ENCODE assay signal across 15 cellular contexts in the genomic region with DNA sequence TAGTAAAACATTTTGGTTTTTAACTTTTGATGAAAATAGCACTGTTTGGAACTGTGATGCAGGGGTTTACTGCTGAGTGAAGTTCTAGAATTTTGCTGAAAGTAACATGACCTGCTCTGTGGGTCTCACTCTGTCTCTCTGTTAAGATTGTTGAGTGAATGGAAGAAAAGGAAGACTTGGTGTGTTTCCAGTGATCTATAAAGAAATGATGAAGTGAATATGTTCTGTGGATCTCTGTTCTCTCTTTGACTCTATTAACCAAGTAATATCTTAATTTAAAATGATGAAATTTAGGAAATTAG.
DNase-seq lines count a peak whose midpoint lies in the region; ATAC-seq and TF ChIP-seq lines count a peak whose summit lies in the region.
"Had no signal": no experiment of that assay in that cellular context is flagged by ENCODE, and none has a peak within 500 bp of the region (broad histone marks: within the 10 kb centered on the region; RNA-seq: fewer than 3 reads in every experiment).

No MANE protein-coding gene starts in this region.

- DNase-seq in activated naive CD4-positive, alpha-beta T cell treated with anti-CD3 and anti-CD28 coated beads for 36 hours = no peak
- no peak for DNase-seq in activated naive CD4-positive, alpha-beta T cell treated with anti-CD3 and anti-CD28 coated beads, Interleukin-2, amount 10 ng/mL, durations not matched to agents 7 days and 5 days
- DNase-seq in GM23338 (ENCODE audit: low spot score) = no peak
- no peak for DNase-seq in naive thymus-derived CD8-positive, alpha-beta T cell
- no peak for DNase-seq in ACHN
- DNase-seq: C1 segment of cervical spinal cord, COR-L47, IMR-90, NCI-H1436 treated with DMSO at 0.1 percent for 48 hours, NCI-H2227 treated with DMSO at 0.1 percent for 48 hours, NCI-H524 treated with DMSO at 0.1 percent for 48 hours, SJCRH30 had no signal

- H3F3A ChIP-seq in GM23338 (replicated peaks; ENCODE audit: low read depth) = no peaks in the 10 kb centered on the region
- H3F3A ChIP-seq in SU-DHL-6 (ENCODE audit: insufficient read depth) = peaks cover 41% of the 10 kb centered on the region

- CTCF ChIA-PET in activated naive CD4-positive, alpha-beta T cell treated with anti-CD3 and anti-CD28 coated beads for 36 hours (lab: Charles Lee) = no interaction called here
- CTCF ChIA-PET in activated naive CD4-positive, alpha-beta T cell treated with anti-CD3 and anti-CD28 coated beads, Interleukin-2, amount 10 ng/mL, durations not matched to agents 7 days and 5 days (lab: Charles Lee) = no interaction called here

- no peaks in the 10 kb centered on the region for H4K20me1 ChIP-seq in GM23338 (replicated peaks; ENCODE audit: insufficient read depth)
- no peaks in the 10 kb centered on the region for H4K20me1 ChIP-seq in SU-DHL-6 (ENCODE audit: low read depth, low read length)

- H3K79me2 ChIP-seq in GM23338 (replicated peaks; ENCODE audit: insufficient read depth) = no peaks in the 10 kb centered on the region
- H3K79me2 ChIP-seq in SU-DHL-6 (ENCODE audit: insufficient read depth, low read length) = peaks cover 97% of the 10 kb centered on the region

- H3K4me2 ChIP-seq in GM23338 = peak overlapping the region; percentile 25; the same call in 1 of the 2 replicates
- peak overlapping the region; percentile 82 for H3K4me2 ChIP-seq in SU-DHL-6 (ENCODE audit: low read depth, low read length, poor library complexity, severe bottlenecking)

- no peak overlapping the region for H2AFZ ChIP-seq in GM23338
- no peak overlapping the region for H2AFZ ChIP-seq in SU-DHL-6 (ENCODE audit: low read depth, low read length, severe bottlenecking)

- no peaks in the 10 kb centered on the region for H3K9me3 ChIP-seq in SU-DHL-6 (ENCODE audit: insufficient read depth, low read length)
- H3K9me3 ChIP-seq: SJCRH30 had no signal

- no peak overlapping the region for H3K4me3 Mint-ChIP-seq in activated naive CD4-positive, alpha-beta T cell treated with anti-CD3 and anti-CD28 coated beads for 36 hours
- no peak overlapping the region for H3K4me3 Mint-ChIP-seq in activated naive CD4-positive, alpha-beta T cell treated with anti-CD3 and anti-CD28 coated beads, Interleukin-2, amount 10 ng/mL, durations not matched to agents 7 days and 5 days
- H3K4me3 Mint-ChIP-seq in GM23338 = no peak overlapping the region
- H3K4me3 Mint-ChIP-seq in naive thymus-derived CD8-positive, alpha-beta T cell = peak overlapping the region in 4 of 10 donors; percentile 8 to 66 (median 18)

- H3K36me3 ChIP-seq in GM23338 (ENCODE audit: insufficient read depth) = no peaks in the 10 kb centered on the region
- H3K36me3 ChIP-seq in SU-DHL-6 (ENCODE audit: low read length) = 0 out of 2 replicates have a peak, but pooled peaks cover 6% of the 10 kb centered on the region
- H3K36me3 ChIP-seq: SJCRH30 had no signal

- H3K4me1 ChIP-seq in GM23338 (ENCODE audit: insufficient read depth) = peaks cover 31% of the 10 kb centered on the region

- peaks cover 69% of the 10 kb centered on the region for H3K4me1 Mint-ChIP-seq in activated naive CD4-positive, alpha-beta T cell treated with anti-CD3 and anti-CD28 coated beads for 36 hours (ENCODE audit: low read depth)
- H3K4me1 Mint-ChIP-seq in activated naive CD4-positive, alpha-beta T cell treated with anti-CD3 and anti-CD28 coated beads, Interleukin-2, amount 10 ng/mL, durations not matched to agents 7 days and 5 days = peaks cover 27% of the 10 kb centered on the region
- H3K4me1 Mint-ChIP-seq in GM23338 = peaks cover 48% of the 10 kb centered on the region
- H3K4me1 Mint-ChIP-seq in naive thymus-derived CD8-positive, alpha-beta T cell = peaks cover 33 to 85% (median 72%) of the 10 kb centered on the region in 4 donors

- TF ChIP-seq CTCF in GM23338 (conservative IDR thresholded peaks at IDR 0.05; ENCODE audit: low read depth in 2 of 2) = no peak
- no peak for TF ChIP-seq CTCF in SU-DHL-6 (IDR thresholded peaks at IDR 0.05; ENCODE audit: insufficient read depth, low read length, poor library complexity, severe bottlenecking)

- H3K9me3 Mint-ChIP-seq in activated naive CD4-positive, alpha-beta T cell treated with anti-CD3 and anti-CD28 coated beads for 36 hours = no peaks in the 10 kb centered on the region
- peaks cover 3% of the 10 kb centered on the region for H3K9me3 Mint-ChIP-seq in activated naive CD4-positive, alpha-beta T cell treated with anti-CD3 and anti-CD28 coated beads, Interleukin-2, amount 10 ng/mL, durations not matched to agents 7 days and 5 days
- H3K9me3 Mint-ChIP-seq in GM23338 = no peaks in the 10 kb centered on the region
- peaks cover 0 to 2% (median 0%) of the 10 kb centered on the region in 9 donors for H3K9me3 Mint-ChIP-seq in naive thymus-derived CD8-positive, alpha-beta T cell

- H3K9ac ChIP-seq in SU-DHL-6 (ENCODE audit: low read length) = peak overlapping the region; percentile 63; the same call in 1 of the 2 replicates

- H3K27me3 ChIP-seq in GM23338 (ENCODE audit: insufficient read depth) (no peaks in the 10 kb centered on the region), SU-DHL-6 (ENCODE audit: low read length) (no peaks in the 10 kb centered on the region)
- H3K27me3 ChIP-seq: SJCRH30 had no signal

- H3K27me3 Mint-ChIP-seq in activated naive CD4-positive, alpha-beta T cell treated with anti-CD3 and anti-CD28 coated beads for 36 hours (ENCODE audit: low read depth) = no peaks in the 10 kb centered on the region
- no peaks in the 10 kb centered on the region for H3K27me3 Mint-ChIP-seq in activated naive CD4-positive, alpha-beta T cell treated with anti-CD3 and anti-CD28 coated beads, Interleukin-2, amount 10 ng/mL, durations not matched to agents 7 days and 5 days
- peaks cover 7% of the 10 kb centered on the region for H3K27me3 Mint-ChIP-seq in GM23338 (ENCODE audit: insufficient read depth, low read depth, poor library complexity)
- H3K27me3 Mint-ChIP-seq in naive thymus-derived CD8-positive, alpha-beta T cell = no peaks in the 10 kb centered on the region

- H3K9me2 ChIP-seq in GM23338 (ENCODE audit: insufficient read depth) (no peaks in the 10 kb centered on the region; the same call in 1 of the 2 replicates), SU-DHL-6 (replicated peaks; ENCODE audit: insufficient read depth, low read length) (no peaks in the 10 kb centered on the region)

- H3K27ac ChIP-seq in GM23338 (ENCODE audit: low read depth) (no peak overlapping the region), SU-DHL-6 (ENCODE audit: low read depth, low read length) (peak overlapping the region; percentile 100)
- H3K27ac ChIP-seq: RWPE1, SJCRH30 had no signal

- POLR2A ChIA-PET in naive thymus-derived CD8-positive, alpha-beta T cell (lab: Charles Lee) = no interaction called here

- peaks cover 14% of the 10 kb centered on the region for H3K36me3 Mint-ChIP-seq in activated naive CD4-positive, alpha-beta T cell treated with anti-CD3 and anti-CD28 coated beads for 36 hours (ENCODE audit: low read depth)
- peaks cover 29% of the 10 kb centered on the region for H3K36me3 Mint-ChIP-seq in activated naive CD4-positive, alpha-beta T cell treated with anti-CD3 and anti-CD28 coated beads, Interleukin-2, amount 10 ng/mL, durations not matched to agents 7 days and 5 days
- no peaks in the 10 kb centered on the region for H3K36me3 Mint-ChIP-seq in GM23338 (ENCODE audit: low read depth)
- peaks cover 3 to 20% (median 5%) of the 10 kb centered on the region in 3 donors for H3K36me3 Mint-ChIP-seq in naive thymus-derived CD8-positive, alpha-beta T cell

- intact Hi-C loops in activated naive CD4-positive, alpha-beta T cell treated with anti-CD3 and anti-CD28 coated beads for 36 hours (cut with micrococcal nuclease) = no loop called here

- H3K4me3 ChIP-seq in GM23338 = no peak overlapping the region
- H3K4me3 ChIP-seq in SU-DHL-6 (ENCODE audit: insufficient read depth, low read length, poor library complexity, severe bottlenecking) = no peak overlapping the region
- H3K4me3 ChIP-seq: SJCRH30 had no signal

- H3K27ac Mint-ChIP-seq in activated naive CD4-positive, alpha-beta T cell treated with anti-CD3 and anti-CD28 coated beads for 36 hours = peak overlapping the region; percentile 7
- no peak overlapping the region for H3K27ac Mint-ChIP-seq in activated naive CD4-positive, alpha-beta T cell treated with anti-CD3 and anti-CD28 coated beads, Interleukin-2, amount 10 ng/mL, durations not matched to agents 7 days and 5 days
- H3K27ac Mint-ChIP-seq in GM23338 = no peak overlapping the region; the same call in 1 of the 2 replicates
- H3K27ac Mint-ChIP-seq in naive thymus-derived CD8-positive, alpha-beta T cell = peak overlapping the region in 6 of 10 donors; percentile 33 to 84 (median 78)

- ATAC-seq in GM23338 (no peak), HG03045 (IDR thresholded peaks at IDR 0.05; ENCODE audit: unreplicated experiment) (no peak)
- no peak for ATAC-seq in naive thymus-derived CD8-positive, alpha-beta T cell

- in situ Hi-C loops in ACHN (cut with HindIII; ENCODE audit: low pct_ligation_motif_present, low pct_unique_long_range_greater_than_20kb, low sequenced_read_pairs) = no loop called here

TF ChIP-seq in GM23338, 12 proteins besides CTCF, POLR2A, EP300 and RAD21 (continues in another document):
- TF ChIP-seq ZNF114 (CRISPR knock-in tag; IDR thresholded peaks at IDR 0.05) (no peak), EZH2phosphoT487 (IDR thresholded peaks at IDR 0.05; ENCODE audit: unreplicated experiment) (no peak), ETS1 (IDR thresholded peaks at IDR 0.05) (no peak), CREB1 (CRISPR knock-in tag; IDR thresholded peaks at IDR 0.05; ENCODE audit: low read depth) (no peak)

Comparison
In these comparisons a context has a peak if more than half of its experiments do, and no peak if none do; other contexts are left out.
1. H3K27ac Mint-ChIP-seq: peak in activated naive CD4-positive, alpha-beta T cell treated with anti-CD3 and anti-CD28 coated beads for 36 hours (single experiment) and naive thymus-derived CD8-positive, alpha-beta T cell (6 of 10); none in activated naive CD4-positive, alpha-beta T cell treated with anti-CD3 and anti-CD28 coated beads, Interleukin-2, amount 10 ng/mL, durations not matched to agents 7 days and 5 days (single experiment) and GM23338 (single experiment).